In genomic region chr17:75272848-75273184, GRCh38 we compare ENCODE assay signal across 10 cellular contexts. TPM values are rescaled to one million over a fixed set of nuclear protein-coding genes. Genes with fewer than 3 reads are reported as not detected.
DNase-seq lines count a peak whose midpoint lies in the region; ATAC-seq, FAIRE-seq and TF ChIP-seq lines count a peak whose summit lies in the region.
"Had no signal": no experiment of that assay in that cellular context is flagged by ENCODE, and none has a peak within 500 bp of the region (broad histone marks: within the 10 kb centered on the region; RNA-seq: fewer than 3 reads in every experiment).

No MANE protein-coding gene starts in this region.

- peak overlapping the region; percentile 88 for H3K4me3 Mint-ChIP-seq in activated T-cell treated with anti-CD3 and anti-CD28 coated beads, Interleukin-2, amount 50 U/mL, for 4 hours

- no TSS peak for BruUV-seq in K562 (replicated peaks; lab: Mats Ljungman, UMichigan)

- H3K36me3 Mint-ChIP-seq in activated T-cell treated with anti-CD3 and anti-CD28 coated beads, Interleukin-2, amount 50 U/mL, for 4 hours (ENCODE audit: insufficient read depth) = peaks cover 14% of the 10 kb centered on the region

- H2AFZ ChIP-seq in OCI-LY1 (ENCODE audit: low read length) (no peak overlapping the region), K562 (ENCODE audit: low read depth, low read length) (no peak overlapping the region)

- H3K4me2 ChIP-seq in OCI-LY1 (ENCODE audit: low read length) = peak overlapping the region; percentile 81
- H3K4me2 ChIP-seq in K562 (ENCODE audit: insufficient read depth, low read length) = peak overlapping the region; percentile 89; the same call in 1 of the 2 replicates

- H3K4me1 Mint-ChIP-seq in activated T-cell treated with anti-CD3 and anti-CD28 coated beads, Interleukin-2, amount 50 U/mL, for 4 hours (ENCODE audit: low read depth) = peaks cover 33% of the 10 kb centered on the region

- H3K79me2 ChIP-seq in OCI-LY1 (ENCODE audit: insufficient read depth, low read length) (no peaks in the 10 kb centered on the region), K562 (ENCODE audit: control insufficient read depth, insufficient read depth, low read length) (peaks cover 35% of the 10 kb centered on the region)

- H3K27me3 ChIP-seq in OCI-LY1 (ENCODE audit: insufficient read depth, low read length) (no peaks in the 10 kb centered on the region), K562 (ENCODE audit: control insufficient read depth in 2 of 2, insufficient read depth in 2 of 2, low read length in 2 of 2) (no peaks in the 10 kb centered on the region), sigmoid colon (no peaks in the 10 kb centered on the region)

- POLR2A ChIA-PET in K562 (lab: Yijun Ruan, JAX) = interaction anchor here (0.8 to 6.8 kb wide), 5 partner anchors 11 to 220 kb away, joined by 3 to 43 read pairs (median 8); partner anchors contain the start of genes GGA3 and MRPS7

- CTCF ChIA-PET in K562 (lab: Yijun Ruan, JAX; ENCODE audit: low intra/inter-chr PET ratio) = no interaction called here

- TF ChIP-seq POLR2A in K562 (conservative IDR thresholded peaks at IDR 0.05) = peak; percentile 34
- TF ChIP-seq POLR2A in sigmoid colon (IDR thresholded peaks at IDR 0.05) = no peak

- H3K4me1 ChIP-seq in OCI-LY1 (ENCODE audit: insufficient read depth, low read length, severe bottlenecking) = peaks cover 32% of the 10 kb centered on the region
- peaks cover 20 to 46% of the 10 kb centered on the region in 2 experiments; a peak in 4 of 5 replicates for H3K4me1 ChIP-seq in K562 (replicated peaks in 1 of 2; ENCODE audit: control insufficient read depth in 2 of 2, insufficient read depth in 2 of 2, low read length in 2 of 2)
- peaks cover 0 to 32% (median 25%) of the 10 kb centered on the region in 4 donors for H3K4me1 ChIP-seq in sigmoid colon
- peaks cover 0 to 13% of the 10 kb centered on the region in 2 donors for H3K4me1 ChIP-seq in kidney (ENCODE audit: control insufficient read depth in 1 of 2, insufficient read depth in 1 of 2, low read depth in 1 of 2, low read length in 2 of 2)

- H3K36me3 ChIP-seq in OCI-LY1 (ENCODE audit: insufficient read depth, low read length) = peaks cover 41% of the 10 kb centered on the region
- peaks cover 44% of the 10 kb centered on the region; the same call in 2 of the 3 replicates for H3K36me3 ChIP-seq in K562 (ENCODE audit: control insufficient read depth, insufficient read depth, low read length)
- H3K36me3 ChIP-seq in sigmoid colon = peaks cover 0 to 8% (median under 1%) of the 10 kb centered on the region in 4 donors
- H3K36me3 ChIP-seq in kidney (ENCODE audit: control insufficient read depth in 1 of 2, insufficient read depth in 2 of 2, low read length in 2 of 2) = no peaks in the 10 kb centered on the region

- H3K9me3 ChIP-seq in OCI-LY1 (ENCODE audit: low read length) (no peaks in the 10 kb centered on the region), K562 (replicated peaks; ENCODE audit: control insufficient read depth, insufficient read depth, low read depth, low read length) (no peaks in the 10 kb centered on the region), sigmoid colon (no peaks in the 10 kb centered on the region), kidney (ENCODE audit: control insufficient read depth in 1 of 2, low read length in 2 of 2) (no peaks in the 10 kb centered on the region)

- TF ChIP-seq CTCF in OCI-LY1 (IDR thresholded peaks at IDR 0.05; ENCODE audit: low read length) (no peak), K562 (IDR thresholded peaks at IDR 0.05 in 2 of 3, conservative IDR thresholded peaks at IDR 0.05 in 1 of 3; ENCODE audit: insufficient read depth in 2 of 3, low read depth in 1 of 3, low read length in 3 of 3) (no peak), sigmoid colon (IDR thresholded peaks at IDR 0.05) (no peak), kidney (IDR thresholded peaks at IDR 0.05; ENCODE audit: borderline replicate concordance, extremely low read depth, insufficient read depth) (no peak)

- H4K20me1 ChIP-seq in OCI-LY1 (ENCODE audit: insufficient read depth, low read length) (no peaks in the 10 kb centered on the region), K562 (replicated peaks; ENCODE audit: control insufficient read depth, insufficient read depth, low read length) (no peaks in the 10 kb centered on the region)

- H3F3A ChIP-seq in OCI-LY1 (ENCODE audit: insufficient read depth, low read length) = peaks cover 4% of the 10 kb centered on the region; the same call in 1 of the 2 replicates

- H3K9ac ChIP-seq in OCI-LY1 (ENCODE audit: low read length) (peak overlapping the region; percentile 91; the same call in 1 of the 2 replicates), K562 (ENCODE audit: insufficient read depth in 1 of 2, low read depth in 2 of 2, low read length in 2 of 2) (peak overlapping the region in 1 of 2 experiments; percentile 95; a peak in 2 of 4 replicates), kidney (ENCODE audit: low read length in 2 of 2) (no peak overlapping the region)

- intact Hi-C loops in K562 (cut with micrococcal nuclease) = no loop called here
- intact Hi-C loops in sigmoid colon (cut with DNase I) = loop anchor here (5.0 kb wide), 2 partner anchors 134 to 244 kb away; partner anchors contain the start of genes CASKIN2, GRB2 and TSEN54
- intact Hi-C loops in kidney (cut with DNase I) = no loop called here

- peak overlapping the region; percentile 69 for H3K27ac ChIP-seq in OCI-LY1 (ENCODE audit: low read depth, low read length, poor library complexity, severe bottlenecking)
- H3K27ac ChIP-seq in K562 (ENCODE audit: extremely low read depth, low read depth, low read length) = no peak overlapping the region; the same call in 2 of the 3 replicates
- H3K27ac ChIP-seq in sigmoid colon = peak overlapping the region in 3 of 4 donors; percentile 37 to 96 (median 94)
- no peak overlapping the region for H3K27ac ChIP-seq in kidney (ENCODE audit: low read depth in 2 of 2, low read length in 2 of 2)

- no peaks in the 10 kb centered on the region for H3K9me2 ChIP-seq in OCI-LY1 (ENCODE audit: low read depth, low read length)

- in situ Hi-C loops in K562 (cut with MboI) = no loop called here

- H3K27me3 Mint-ChIP-seq in activated T-cell treated with anti-CD3 and anti-CD28 coated beads, Interleukin-2, amount 50 U/mL, for 4 hours (ENCODE audit: low read depth) = no peaks in the 10 kb centered on the region

- no peak for TF ChIP-seq RAD21 in K562 (CRISPR knock-in tag; conservative IDR thresholded peaks at IDR 0.05 in 1 of 2, IDR thresholded peaks at IDR 0.05 in 1 of 2)

- WGBS in K562 (ENCODE audit: insufficient coverage, low coverage, missing lambda C conversion rate) = 85% methylated on average over 2 of the region's 3 CpGs
- 83 to 90% methylated on average over 3 of the region's 3 CpGs for WGBS in sigmoid colon, 2 donors

- TF ChIP-seq EP300 in K562 (IDR thresholded peaks at IDR 0.05; ENCODE audit: low read length) = no peak
- TF ChIP-seq EP300 in sigmoid colon (IDR thresholded peaks at IDR 0.05) = no peak

- DNase-seq in activated T-cell treated with anti-CD3 and anti-CD28 coated beads, Interleukin-2, amount 50 U/mL, for 4 hours = no peak
- DNase-seq in activated T-cell treated with anti-CD3 and anti-CD28 coated beads for 4 hours (no peak), K562 (ENCODE audit: extremely low read depth in 1 of 4, low spot score in 3 of 4) (peak in 2 of 4 experiments; percentile 2 to 3), sigmoid colon (no peak), ecto neural progenitor cell (ENCODE audit: low spot score) (no peak), kidney (no peak)
- DNase-seq in stimulated activated CD8-positive, alpha-beta memory T cell treated with anti-CD3 and anti-CD28 coated beads, Interleukin-4, amount 100 ng/mL, for 48 hours = no peak
- DNase-seq: erythroblast; stimulated activated naive CD4-positive, alpha-beta T cell treated with Interleukin-2 at 50 U/mL for 16 hours had no signal

- FAIRE-seq in K562 (lab: Jason Lieb, UNC) (no peak), kidney (lab: Jason Lieb, UNC) (no peak)

- ATAC-seq in activated T-cell treated with anti-CD3 and anti-CD28 coated beads, Interleukin-2, amount 50 U/mL, for 4 hours = no peak
- ATAC-seq in K562 = no peak

- H3K9me3 Mint-ChIP-seq in activated T-cell treated with anti-CD3 and anti-CD28 coated beads, Interleukin-2, amount 50 U/mL, for 4 hours = no peaks in the 10 kb centered on the region

- H3K4me3 ChIP-seq in OCI-LY1 (ENCODE audit: low read depth, low read length, poor library complexity, severe bottlenecking) (peak overlapping the region; percentile 81), K562 (peak overlapping the region; percentile 97; the same call in 1 of the 2 replicates), sigmoid colon (no peak overlapping the region), kidney (ENCODE audit: low read length in 2 of 2) (no peak overlapping the region)

- no peaks in the 10 kb centered on the region for H3K9me1 ChIP-seq in K562 (ENCODE audit: control insufficient read depth, insufficient read depth, low read length)

RNA-seq across cellular contexts. Expression of gene MIF4GD, which starts 1.8 kb away (rescaled TPM):
- 10 to 100 TPM; 35.4 to 39.8 (median 38.4) TPM for total RNA-seq in activated T-cell treated with anti-CD3 and anti-CD28 coated beads, Interleukin-2, amount 50 U/mL, for 4 hours
- 28.8 and 42.4 TPM in 2 replicates for total RNA-seq in K562 (2011; cell fraction: chromatin; rRNA removed; ENCODE audit: low replicate concordance)
- 36.0 and 43.4 TPM in 2 replicates for total RNA-seq in K562 (2011; cell fraction: nucleolus; rRNA removed)
- total RNA-seq in K562 (2011; cell fraction: nucleoplasm; rRNA removed) = 32.6 and 37.5 TPM in 2 replicates
- total RNA-seq in K562 (2014; rRNA removed) = 22.4 and 25.2 TPM in 2 replicates
- total RNA-seq in K562 (2014; rRNA removed; fragmentation: Illumina TruSeq; extraction: Trizol) = 11.8 and 12.3 TPM in 2 replicates
- total RNA-seq in K562 (2015; rRNA removed; fragmentation: Illumina TruSeq; extraction: Trizol) = 13.2 and 14.0 TPM in 2 replicates
- 23.0 and 27.1 TPM in 2 replicates for total RNA-seq in K562 (2021)
- 50.8 and 53.9 TPM in 2 replicates for polyA plus RNA-seq in K562 (2011; rRNA removed)
- polyA plus RNA-seq in K562 (2011; cell fraction: cytosol; rRNA removed) = 71.3 and 91.1 TPM in 2 replicates
- polyA plus RNA-seq in K562 (2011; cell fraction: nucleus; rRNA removed) = 56.0 and 67.5 TPM in 2 replicates
- polyA plus RNA-seq in K562 (2012) = 28.0 and 61.3 TPM in 2 replicates
- polyA plus RNA-seq in K562 (2014; fragmentation: Illumina TruSeq; extraction: Trizol) = 25.5 and 28.1 TPM in 2 replicates
- polyA plus RNA-seq in K562 (2014; fragmentation: Nextera tagmentation; extraction: Ambion mirVana) = 10 to 100 TPM; 46.7 to 63.8 TPM
- polyA plus RNA-seq in K562 (2014; rRNA removed) = 30.6 and 36.0 TPM in 2 replicates
- 25.6 TPM in 2 replicates for polyA minus RNA-seq in K562 (2011; rRNA and poly(A)+ RNA removed)
- 13.5 and 16.8 TPM in 2 replicates for polyA minus RNA-seq in K562 (2011; cell fraction: cytosol; rRNA and poly(A)+ RNA removed)
- 8.3 and 15.0 TPM in 2 replicates for polyA minus RNA-seq in K562 (2011; cell fraction: nucleus; rRNA and poly(A)+ RNA removed)
- total RNA-seq in sigmoid colon = 10 to 100 TPM; 18.1 to 40.7 (median 26.2) TPM
- 10 to 100 TPM; 15.0 to 33.5 (median 19.0) TPM for polyA plus RNA-seq in sigmoid colon
- total RNA-seq in kidney = 30.1 TPM
- polyA plus RNA-seq in kidney (ENCODE audit: insufficient read depth, low read depth, low replicate concordance) = 28.2 TPM

RNA-seq across cellular contexts. Expression of gene MRPS7, which starts 11.1 kb away (rescaled TPM):
- total RNA-seq in activated T-cell treated with anti-CD3 and anti-CD28 coated beads, Interleukin-2, amount 50 U/mL, for 4 hours = 100 to 1,000 TPM; 131 to 167 (median 160) TPM
- total RNA-seq in K562 (2011; cell fraction: chromatin; rRNA removed; ENCODE audit: low replicate concordance) = 58.3 and 91.9 TPM in 2 replicates
- 73.0 and 88.6 TPM in 2 replicates for total RNA-seq in K562 (2011; cell fraction: nucleolus; rRNA removed)
- total RNA-seq in K562 (2011; cell fraction: nucleoplasm; rRNA removed) = 64.5 and 67.2 TPM in 2 replicates
- 115 and 137 TPM in 2 replicates for total RNA-seq in K562 (2014; rRNA removed)
- total RNA-seq in K562 (2014; rRNA removed; fragmentation: Illumina TruSeq; extraction: Trizol) = 128 and 142 TPM in 2 replicates
- 124 and 132 TPM in 2 replicates for total RNA-seq in K562 (2015; rRNA removed; fragmentation: Illumina TruSeq; extraction: Trizol)
- total RNA-seq in K562 (2021) = 117 and 120 TPM in 2 replicates
- 90.8 and 115 TPM in 2 replicates for polyA plus RNA-seq in K562 (2011; rRNA removed)
- 83.0 and 98.9 TPM in 2 replicates for polyA plus RNA-seq in K562 (2011; cell fraction: cytosol; rRNA removed)
- 73.0 and 76.0 TPM in 2 replicates for polyA plus RNA-seq in K562 (2011; cell fraction: nucleus; rRNA removed)
- polyA plus RNA-seq in K562 (2012) = 60.3 and 98.2 TPM in 2 replicates
- polyA plus RNA-seq in K562 (2014; fragmentation: Illumina TruSeq; extraction: Trizol) = 140 and 153 TPM in 2 replicates
- 100 to 1,000 TPM; 236 to 244 TPM for polyA plus RNA-seq in K562 (2014; fragmentation: Nextera tagmentation; extraction: Ambion mirVana)
- 107 and 126 TPM in 2 replicates for polyA plus RNA-seq in K562 (2014; rRNA removed)
- 75.2 and 86.1 TPM in 2 replicates for polyA minus RNA-seq in K562 (2011; rRNA and poly(A)+ RNA removed)
- 34.9 and 44.7 TPM in 2 replicates for polyA minus RNA-seq in K562 (2011; cell fraction: cytosol; rRNA and poly(A)+ RNA removed)
- 34.5 and 47.3 TPM in 2 replicates for polyA minus RNA-seq in K562 (2011; cell fraction: nucleus; rRNA and poly(A)+ RNA removed)
- 10 to 100 TPM; 26.6 to 51.5 (median 39.2) TPM for total RNA-seq in sigmoid colon
- polyA plus RNA-seq in sigmoid colon = 10 to 100 TPM; 73.3 to 96.4 (median 73.4) TPM
- total RNA-seq in kidney = 46.4 TPM
- polyA plus RNA-seq in kidney (ENCODE audit: insufficient read depth, low read depth, low replicate concordance) = 134 TPM

RNA-seq across cellular contexts. Expression of gene GGA3, which starts 11.4 kb away (rescaled TPM):
- 10 to 100 TPM; 64.2 to 80.5 (median 71.2) TPM for total RNA-seq in activated T-cell treated with anti-CD3 and anti-CD28 coated beads, Interleukin-2, amount 50 U/mL, for 4 hours
- total RNA-seq in K562 (2011; cell fraction: chromatin; rRNA removed; ENCODE audit: low replicate concordance) = 229 and 410 TPM in 2 replicates
- 168 and 211 TPM in 2 replicates for total RNA-seq in K562 (2011; cell fraction: nucleolus; rRNA removed)
- total RNA-seq in K562 (2011; cell fraction: nucleoplasm; rRNA removed) = 138 and 145 TPM in 2 replicates
- total RNA-seq in K562 (2014; rRNA removed) (16.3 and 27.7 TPM in 2 replicates), K562 (2014; rRNA removed; fragmentation: Illumina TruSeq; extraction: Trizol) (25.4 and 26.5 TPM in 2 replicates), K562 (2015; rRNA removed; fragmentation: Illumina TruSeq; extraction: Trizol) (21.3 and 23.7 TPM in 2 replicates), K562 (2021) (60.9 and 64.9 TPM in 2 replicates), sigmoid colon (10 to 100 TPM; 16.0 to 22.1 (median 17.9) TPM), kidney (49.2 TPM)
- polyA plus RNA-seq in K562 (2011; rRNA removed) (40.9 and 74.6 TPM in 2 replicates), K562 (2014; fragmentation: Illumina TruSeq; extraction: Trizol) (51.7 and 54.2 TPM in 2 replicates), K562 (2014; fragmentation: Nextera tagmentation; extraction: Ambion mirVana) (1 to 10 TPM; 5.7 to 6.3 TPM), K562 (2014; rRNA removed) (41.2 and 45.9 TPM in 2 replicates), sigmoid colon (10 to 100 TPM; 10.2 to 35.8 (median 12.0) TPM), kidney (ENCODE audit: insufficient read depth, low read depth, low replicate concordance) (8.0 TPM)
- polyA plus RNA-seq in K562 (2011; cell fraction: cytosol; rRNA removed) = 24.6 and 25.5 TPM in 2 replicates
- polyA plus RNA-seq in K562 (2011; cell fraction: nucleus; rRNA removed) = 329 and 442 TPM in 2 replicates
- polyA plus RNA-seq in K562 (2012) = 65.7 and 79.7 TPM in 2 replicates
- 76.1 and 105 TPM in 2 replicates for polyA minus RNA-seq in K562 (2011; rRNA and poly(A)+ RNA removed)
- polyA minus RNA-seq in K562 (2011; cell fraction: cytosol; rRNA and poly(A)+ RNA removed) = 29.3 and 34.2 TPM in 2 replicates
- 52.4 and 72.0 TPM in 2 replicates for polyA minus RNA-seq in K562 (2011; cell fraction: nucleus; rRNA and poly(A)+ RNA removed)

RNA-seq across cellular contexts. Expression of gene SLC25A19, which starts 16.4 kb away (rescaled TPM):
- 100 to 1,000 TPM; 111 to 140 (median 134) TPM for total RNA-seq in activated T-cell treated with anti-CD3 and anti-CD28 coated beads, Interleukin-2, amount 50 U/mL, for 4 hours
- 80.8 and 110 TPM in 2 replicates for total RNA-seq in K562 (2011; cell fraction: chromatin; rRNA removed; ENCODE audit: low replicate concordance)
- 83.7 and 96.9 TPM in 2 replicates for total RNA-seq in K562 (2011; cell fraction: nucleolus; rRNA removed)
- total RNA-seq in K562 (2011; cell fraction: nucleoplasm; rRNA removed) = 75.9 and 93.0 TPM in 2 replicates
- total RNA-seq in K562 (2014; rRNA removed) (56.1 and 71.6 TPM in 2 replicates), K562 (2014; rRNA removed; fragmentation: Illumina TruSeq; extraction: Trizol) (35.9 and 45.2 TPM in 2 replicates), K562 (2015; rRNA removed; fragmentation: Illumina TruSeq; extraction: Trizol) (49.0 and 49.3 TPM in 2 replicates), K562 (2021) (73.4 and 76.6 TPM in 2 replicates), sigmoid colon (10 to 100 TPM in 3 of 4 donors, 1 to 10 TPM in 1; 8.7 to 19.6 (median 14.7) TPM), kidney (11.2 TPM)
- polyA plus RNA-seq in K562 (2011; rRNA removed) (51.7 and 55.3 TPM in 2 replicates), K562 (2014; fragmentation: Illumina TruSeq; extraction: Trizol) (57.1 and 60.9 TPM in 2 replicates), K562 (2014; fragmentation: Nextera tagmentation; extraction: Ambion mirVana) (10 to 100 TPM; 33.4 to 49.3 TPM), K562 (2014; rRNA removed) (73.1 and 83.5 TPM in 2 replicates), sigmoid colon (10 to 100 TPM in 2 of 3 donors, 1 to 10 TPM in 1; 5.4 to 20.1 (median 12.0) TPM), kidney (ENCODE audit: insufficient read depth, low read depth, low replicate concordance) (15.3 TPM)
- polyA plus RNA-seq in K562 (2011; cell fraction: cytosol; rRNA removed) = 70.2 and 111 TPM in 2 replicates
- 50.7 and 83.5 TPM in 2 replicates for polyA plus RNA-seq in K562 (2011; cell fraction: nucleus; rRNA removed)
- polyA plus RNA-seq in K562 (2012) = 26.6 and 58.9 TPM in 2 replicates
- 29.7 and 31.1 TPM in 2 replicates for polyA minus RNA-seq in K562 (2011; rRNA and poly(A)+ RNA removed)
- polyA minus RNA-seq in K562 (2011; cell fraction: cytosol; rRNA and poly(A)+ RNA removed) = 18.5 and 33.6 TPM in 2 replicates
- polyA minus RNA-seq in K562 (2011; cell fraction: nucleus; rRNA and poly(A)+ RNA removed) = 32.9 and 44.3 TPM in 2 replicates

Comparison
In these comparisons a context has a peak if more than half of its experiments do, and no peak if none do; other contexts are left out.
1. H3K27ac ChIP-seq: peak in OCI-LY1 (single experiment) and sigmoid colon (3 of 4); none in K562 (single experiment) and kidney (0 of 2).
2. H3K4me3 ChIP-seq: peak in OCI-LY1 (single experiment) and K562 (single experiment); none in sigmoid colon (0 of 4) and kidney (0 of 2).